Comparison of ENCODE assay signal across 25 cellular contexts in genomic region chr9:34484678-34485077, GRCh38. TPM values are rescaled to one million over a fixed set of nuclear protein-coding genes. Genes with fewer than 3 reads are reported as not detected.
A peak's percentile ranks its signal among the peaks of the same experiment; 100 is the strongest.
DNase-seq lines count a peak whose midpoint lies in the region; ATAC-seq and TF ChIP-seq lines count a peak whose summit lies in the region.
"Had no signal": no experiment of that assay in that cellular context is flagged by ENCODE, and none has a peak within 500 bp of the region (broad histone marks: within the 10 kb centered on the region; RNA-seq: fewer than 3 reads in every experiment).

No MANE protein-coding gene starts in this region.

- H3K4me1 ChIP-seq in trophoblast cell (ENCODE audit: control insufficient read depth in 1 of 2, insufficient read depth in 2 of 2, low read length in 2 of 2) (peaks cover 10 to 11% of the 10 kb centered on the region in 2 experiments), adrenal gland (replicated peaks in 1 of 2) (no peaks in the 10 kb centered on the region), vagina (no peaks in the 10 kb centered on the region)
- H3K4me1 ChIP-seq: BLaER1, HAP-1 had no signal

- H3K36me3 ChIP-seq in trophoblast cell (ENCODE audit: control insufficient read depth in 1 of 2, insufficient read depth in 2 of 2, low read length in 2 of 2), result no peaks in the 10 kb centered on the region
- H3K36me3 ChIP-seq in adrenal gland (replicated peaks in 1 of 2), result no peaks in the 10 kb centered on the region
- H3K36me3 ChIP-seq in vagina, result no peaks in the 10 kb centered on the region
- H3K36me3 ChIP-seq: BLaER1, HAP-1 had no signal

- peak overlapping the region; percentile 41 for H4K91ac ChIP-seq in trophoblast cell (ENCODE audit: low read depth, low read length)

- H2AFZ ChIP-seq in trophoblast cell (ENCODE audit: insufficient read depth, low read length, poor library complexity), result no peak overlapping the region

- no peak for TF ChIP-seq POLR2A in adrenal gland (IDR thresholded peaks at IDR 0.05)
- no peak for TF ChIP-seq POLR2A in vagina (IDR thresholded peaks at IDR 0.05)

- no peak overlapping the region for H4K8ac ChIP-seq in trophoblast cell (ENCODE audit: low read depth, low read length)

- no peaks in the 10 kb centered on the region for H3K9me3 Mint-ChIP-seq in natural killer cell treated with Interleukin-12 subunit alpha and Interleukin-12 subunit beta and Interleukin-15 and Interleukin-18, amount 100 ng/mL, for 72 hours
- H3K9me3 Mint-ChIP-seq: IgD-negative memory B cell had no signal

- ATAC-seq in natural killer cell treated with Interleukin-12 subunit alpha and Interleukin-12 subunit beta and Interleukin-15 and Interleukin-18, amount 100 ng/mL, for 72 hours, result no peak

- no peak overlapping the region for H3K4ac ChIP-seq in trophoblast cell (ENCODE audit: low read depth, low read length)

- H3K9ac ChIP-seq in trophoblast cell (ENCODE audit: low read length), result no peak overlapping the region
- H3K9ac ChIP-seq: BLaER1 had no signal

- H3K27me3 ChIP-seq in trophoblast cell (ENCODE audit: insufficient read depth, low read length) (no peaks in the 10 kb centered on the region), adrenal gland (no peaks in the 10 kb centered on the region), vagina (no peaks in the 10 kb centered on the region)
- H3K27me3 ChIP-seq: BLaER1 had no signal

- peak overlapping the region; percentile 10 for H3K14ac ChIP-seq in trophoblast cell (ENCODE audit: low read length)

- no peak overlapping the region for H4K12ac ChIP-seq in trophoblast cell (ENCODE audit: low read depth, low read length)

- H2AK5ac ChIP-seq in trophoblast cell (ENCODE audit: low read length), result no peak overlapping the region

- H3K9me3 ChIP-seq in trophoblast cell (ENCODE audit: insufficient read depth, low read depth, low read length), result no peaks in the 10 kb centered on the region
- no peaks in the 10 kb centered on the region for H3K9me3 ChIP-seq in adrenal gland (replicated peaks in 1 of 3)
- H3K9me3 ChIP-seq in vagina, result no peaks in the 10 kb centered on the region
- H3K9me3 ChIP-seq: BLaER1, HAP-1 had no signal

- peaks cover 13 to 21% of the 10 kb centered on the region in 2 donors for H3K27me3 Mint-ChIP-seq in natural killer cell treated with Interleukin-12 subunit alpha and Interleukin-12 subunit beta and Interleukin-15 and Interleukin-18, amount 100 ng/mL, for 72 hours

- peak overlapping the region; percentile 13 for H3K4me2 ChIP-seq in trophoblast cell (ENCODE audit: low read length)
- H3K4me2 ChIP-seq: BLaER1 had no signal

- H3K36me3 Mint-ChIP-seq in natural killer cell treated with Interleukin-12 subunit alpha and Interleukin-12 subunit beta and Interleukin-15 and Interleukin-18, amount 100 ng/mL, for 72 hours, result no peaks in the 10 kb centered on the region
- H3K36me3 Mint-ChIP-seq: CD4-positive, CD25-positive, alpha-beta regulatory T cell had no signal

- intact Hi-C loops in adrenal gland (cut with DNase I) (no loop called here), vagina (cut with DNase I) (no loop called here)

- H3K4me3 Mint-ChIP-seq in natural killer cell treated with Interleukin-12 subunit alpha and Interleukin-12 subunit beta and Interleukin-15 and Interleukin-18, amount 100 ng/mL, for 72 hours, result no peak overlapping the region
- H3K4me3 Mint-ChIP-seq: CD4-positive, CD25-positive, alpha-beta regulatory T cell; IgD-negative memory B cell had no signal

- no peaks in the 10 kb centered on the region for H3K79me2 ChIP-seq in trophoblast cell (ENCODE audit: control insufficient read depth, insufficient read depth, low read length, poor library complexity)

- H2BK12ac ChIP-seq in trophoblast cell (ENCODE audit: low read length), result no peak overlapping the region

- peak overlapping the region; percentile 7 for H2BK5ac ChIP-seq in trophoblast cell (ENCODE audit: low read depth, low read length, poor library complexity)

- no peak overlapping the region for H3K27ac Mint-ChIP-seq in natural killer cell treated with Interleukin-12 subunit alpha and Interleukin-12 subunit beta and Interleukin-15 and Interleukin-18, amount 100 ng/mL, for 72 hours
- H3K27ac Mint-ChIP-seq: CD4-positive, CD25-positive, alpha-beta regulatory T cell; IgD-negative memory B cell had no signal

- no peak overlapping the region for H3K18ac ChIP-seq in trophoblast cell (ENCODE audit: low read length)

- H3K4me3 ChIP-seq in epithelial cell of esophagus (ENCODE audit: low read length) (no peak overlapping the region), trophoblast cell (ENCODE audit: low read depth, low read length) (no peak overlapping the region), adrenal gland (no peak overlapping the region), vagina (no peak overlapping the region)
- H3K4me3 ChIP-seq: BLaER1, HAP-1 had no signal

- no peak overlapping the region for H3K23ac ChIP-seq in trophoblast cell (ENCODE audit: low read length)

- peak; percentile 18 for DNase-seq in SIG-M5 treated with dmso at 0.1 percent for 504 hours (lab: John Stamatoyannopoulos, UW; ENCODE audit: unreplicated experiment)
- DNase-seq in SIG-M5 (lab: John Stamatoyannopoulos, UW), result no peak
- DNase-seq in NCI-H526 (lab: John Stamatoyannopoulos, UW), result peak; percentile 54 to 66
- peak; percentile 50 for DNase-seq in epithelial cell of esophagus (ENCODE audit: low read depth)
- peak; percentile 96 for DNase-seq in trophoblast cell
- no peak for DNase-seq in adrenal gland
- DNase-seq in natural killer cell treated with Interleukin-12 subunit alpha and Interleukin-12 subunit beta and Interleukin-15 and Interleukin-18, amount 100 ng/mL, for 72 hours (ENCODE audit: low spot score), result no peak
- DNase-seq in vagina (ENCODE audit: extremely low spot score in 2 of 2), result no peak
- DNase-seq: CD4-positive, CD25-positive, alpha-beta regulatory T cell; DMS79; GOT3; Karpas-422; MV-4-11; NCI-H1105; NCI-H1436 treated with DMSO at 0.1 percent for 48 hours; NCI-H187 treated with DMSO at 0.1 percent for 48 hours; NCI-H524; NCI-H82; NK-92 treated with Interleukin-12 subunit alpha and Interleukin-12 subunit beta, amount 100 ng/mL, for 24 hours; Right ventricle myocardium superior; RPMI8226 had no signal

- TF ChIP-seq CTCF in epithelial cell of esophagus (IDR thresholded peaks at IDR 0.05; ENCODE audit: insufficient read depth, low read depth, low read length, missing control alignments), result no peak
- no peak for TF ChIP-seq CTCF in adrenal gland (IDR thresholded peaks at IDR 0.05)
- TF ChIP-seq CTCF in vagina (IDR thresholded peaks at IDR 0.05), result no peak

- peak overlapping the region; percentile 63 for H3K27ac ChIP-seq in trophoblast cell (ENCODE audit: low read depth, low read length)
- H3K27ac ChIP-seq in adrenal gland, result no peak overlapping the region
- no peak overlapping the region for H3K27ac ChIP-seq in vagina
- H3K27ac ChIP-seq: BLaER1 had no signal

- peaks cover 0 to 4% of the 10 kb centered on the region in 2 donors for H3K4me1 Mint-ChIP-seq in natural killer cell treated with Interleukin-12 subunit alpha and Interleukin-12 subunit beta and Interleukin-15 and Interleukin-18, amount 100 ng/mL, for 72 hours (ENCODE audit: low read depth in 2 of 2)
- H3K4me1 Mint-ChIP-seq: CD4-positive, CD25-positive, alpha-beta regulatory T cell; IgD-negative memory B cell had no signal

- H2BK120ac ChIP-seq in trophoblast cell (ENCODE audit: insufficient read depth, low read length, poor library complexity), result peak overlapping the region; percentile 4

- peaks cover 6% of the 10 kb centered on the region for H3K79me1 ChIP-seq in trophoblast cell (ENCODE audit: low read length)

RNA-seq across cellular contexts. Expression of gene DNAI1, which starts 26.1 kb away (rescaled TPM):
- 0.47 and 0.89 TPM in 2 replicates for polyA plus RNA-seq in trophoblast cell (2013)
- total RNA-seq in adrenal gland (under 1 TPM in 1 of 8 donors, not detected in 7; 0.28 TPM), vagina (not detected)
- 1 to 10 TPM in 1 of 3 donors, under 1 TPM in 2; 0.07 to 1.4 (median 0.30) TPM for polyA plus RNA-seq in adrenal gland
- total RNA-seq in natural killer cell treated with Interleukin-12 subunit alpha and Interleukin-12 subunit beta and Interleukin-15 and Interleukin-18, amount 100 ng/mL, for 72 hours, result not detected
- total RNA-seq: A172; CD4-positive, CD25-positive, alpha-beta regulatory T cell; Right ventricle myocardium superior had no signal
- polyA plus RNA-seq: CD4-positive, CD25-positive, alpha-beta regulatory T cell; IgD-negative memory B cell had no signal

RNA-seq across cellular contexts. Expression of gene FAM219A, which starts 26.3 kb away (rescaled TPM):
- polyA plus RNA-seq in trophoblast cell (2013), result 30.7 and 31.8 TPM in 2 replicates
- total RNA-seq in adrenal gland (10 to 100 TPM in 7 of 8 donors, 1 to 10 TPM in 1; 7.6 to 26.9 (median 14.4) TPM), vagina (9.3 TPM)
- 10 to 100 TPM in 2 of 3 donors, 1 to 10 TPM in 1; 7.8 to 15.1 (median 14.7) TPM for polyA plus RNA-seq in adrenal gland
- total RNA-seq in natural killer cell treated with Interleukin-12 subunit alpha and Interleukin-12 subunit beta and Interleukin-15 and Interleukin-18, amount 100 ng/mL, for 72 hours, result 10 to 100 TPM; 21.4 to 23.5 TPM

RNA-seq across cellular contexts. Expression of gene ENHO, which starts 38.1 kb away (rescaled TPM):
- 0.54 and 0.55 TPM in 2 replicates for polyA plus RNA-seq in trophoblast cell (2013)
- under 1 TPM in 1 of 8 donors, not detected in 7; 0.39 TPM for total RNA-seq in adrenal gland
- polyA plus RNA-seq in adrenal gland, result 1 to 10 TPM in 1 of 3 donors, under 1 TPM in 2; 0.24 to 1.6 (median 0.88) TPM
- not detected for total RNA-seq in natural killer cell treated with Interleukin-12 subunit alpha and Interleukin-12 subunit beta and Interleukin-15 and Interleukin-18, amount 100 ng/mL, for 72 hours
- not detected for total RNA-seq in vagina
- polyA plus RNA-seq: IgD-negative memory B cell had no signal

Comparison
In these comparisons a context has a peak if more than half of its experiments do, and no peak if none do; other contexts are left out.
1. DNase-seq: peak in SIG-M5 treated with dmso at 0.1 percent for 504 hours (single experiment), NCI-H526 (2 of 2), epithelial cell of esophagus (single experiment) and trophoblast cell (2 of 2); none in SIG-M5 (single experiment), adrenal gland (0 of 7), natural killer cell treated with Interleukin-12 subunit alpha and Interleukin-12 subunit beta and Interleukin-15 and Interleukin-18, amount 100 ng/mL, for 72 hours (single experiment) and vagina (0 of 2).